ENCODE assay signal across 8 cellular contexts in genomic region chr21:43275461-43276060, GRCh38.
DNase-seq lines count a peak whose midpoint lies in the region; ATAC-seq and TF ChIP-seq lines count a peak whose summit lies in the region.
"Not testable (repeated sequence)": the region's sequence is repeated elsewhere in the genome, so short reads cannot be mapped to it uniquely, and the experiment has no call there.

No MANE protein-coding gene starts in this region.

- H3K4ac ChIP-seq in neuronal stem cell (ENCODE audit: low read length): not testable (repeated sequence)

- intact Hi-C loops in left ventricle myocardium inferior (cut with micrococcal nuclease): not testable (repeated sequence)

- peak overlapping the region; percentile 29 to 73 (median 64); a peak in 21 of 22 replicates for H3K4me2 ChIP-seq in BLaER1 treated with 17β-estradiol and CSF1 and Interleukin-3, amounts not matched to agents 10 nM and 100 nM
- not testable (repeated sequence) for H3K4me2 ChIP-seq in neuronal stem cell (ENCODE audit: insufficient read depth, low read length, poor library complexity, severe bottlenecking)

- H3K27ac ChIP-seq in BLaER1 treated with 17β-estradiol and CSF1 and Interleukin-3, amounts not matched to agents 10 nM and 100 nM; RWPE2 (ENCODE audit: poor library complexity, severe bottlenecking); left ventricle myocardium inferior (replicated peaks); neuronal stem cell (replicated peaks; ENCODE audit: low read length): not testable (repeated sequence)

- not testable (repeated sequence) for H4K8ac ChIP-seq in neuronal stem cell (ENCODE audit: low read depth, low read length)

- H2BK15ac ChIP-seq in neuronal stem cell (ENCODE audit: low read length): not testable (repeated sequence)

- peak overlapping the region; percentile 59 for H3K18ac ChIP-seq in neuronal stem cell (ENCODE audit: low read length)

- H2AFZ ChIP-seq in neuronal stem cell (ENCODE audit: low read length): not testable (repeated sequence)

- not testable (repeated sequence) for H3K9ac ChIP-seq in BLaER1 treated with 17β-estradiol and CSF1 and Interleukin-3, amounts not matched to agents 10 nM and 100 nM; neuronal stem cell (ENCODE audit: low read depth, low read length, poor library complexity)

- H3K36me3 ChIP-seq in BLaER1 treated with 17β-estradiol and CSF1 and Interleukin-3, amounts not matched to agents 10 nM and 100 nM; RWPE2 (ENCODE audit: low read depth); left ventricle myocardium inferior; neuronal stem cell (replicated peaks in 1 of 2; ENCODE audit: control insufficient read depth in 2 of 2, insufficient read depth in 2 of 2, low read length in 2 of 2): not testable (repeated sequence)

- peak; percentile 15 for DNase-seq in RWPE2 (ENCODE audit: low spot score)
- not testable (repeated sequence) for DNase-seq in activated naive CD8-positive, alpha-beta T cell treated with anti-CD3 and anti-CD28 coated beads, Interleukin-2, amount 10 ng/mL, durations not matched to agents 7 days and 5 days; neuronal stem cell (ENCODE audit: low spot score)
- peak in 2 of 3 experiments; percentile 14 to 27 for DNase-seq in effector memory CD8-positive, alpha-beta T cell
- peak; percentile 11 for DNase-seq in left ventricle myocardium inferior
- peak; percentile 62 for DNase-seq in middle frontal gyrus (ENCODE audit: extremely low spot score, low spot score)
- peak; percentile 21 for DNase-seq in superior temporal gyrus (ENCODE audit: extremely low spot score)

- peaks cover 25% of the 10 kb centered on the region for H3K27me3 Mint-ChIP-seq in activated naive CD8-positive, alpha-beta T cell treated with anti-CD3 and anti-CD28 coated beads, Interleukin-2, amount 10 ng/mL, durations not matched to agents 7 days and 5 days
- peaks cover 33 to 68% of the 10 kb centered on the region in 2 donors for H3K27me3 Mint-ChIP-seq in effector memory CD8-positive, alpha-beta T cell

- not testable (repeated sequence) for H3K9me3 Mint-ChIP-seq in activated naive CD8-positive, alpha-beta T cell treated with anti-CD3 and anti-CD28 coated beads, Interleukin-2, amount 10 ng/mL, durations not matched to agents 7 days and 5 days; effector memory CD8-positive, alpha-beta T cell

- not testable (repeated sequence) for H3K4me3 Mint-ChIP-seq in activated naive CD8-positive, alpha-beta T cell treated with anti-CD3 and anti-CD28 coated beads, Interleukin-2, amount 10 ng/mL, durations not matched to agents 7 days and 5 days; effector memory CD8-positive, alpha-beta T cell

- peaks cover 0 to 21% (median 0%) of the 10 kb centered on the region in 11 experiments; a peak in 2 of 22 replicates for H4K20me1 ChIP-seq in BLaER1 treated with 17β-estradiol and CSF1 and Interleukin-3, amounts not matched to agents 10 nM and 100 nM

- H2BK12ac ChIP-seq in neuronal stem cell (ENCODE audit: low read length): peak overlapping the region; percentile 76

- not testable (repeated sequence) for H3K23ac ChIP-seq in neuronal stem cell (ENCODE audit: low read depth, low read length, poor library complexity)

- peak overlapping the region; percentile 47 for H3K27ac Mint-ChIP-seq in activated naive CD8-positive, alpha-beta T cell treated with anti-CD3 and anti-CD28 coated beads, Interleukin-2, amount 10 ng/mL, durations not matched to agents 7 days and 5 days
- peak overlapping the region in 1 of 2 donors; percentile 85 for H3K27ac Mint-ChIP-seq in effector memory CD8-positive, alpha-beta T cell

- H3K4me1 ChIP-seq in BLaER1 treated with 17β-estradiol and CSF1 and Interleukin-3, amounts not matched to agents 10 nM and 100 nM: peaks cover 35 to 66% (median 59%) of the 10 kb centered on the region in 10 experiments
- not testable (repeated sequence) for H3K4me1 ChIP-seq in RWPE2 (ENCODE audit: insufficient read depth, poor library complexity, severe bottlenecking)
- H3K4me1 ChIP-seq in left ventricle myocardium inferior: peaks cover 16% of the 10 kb centered on the region
- peaks cover 5 to 24% of the 10 kb centered on the region in 2 donors for H3K4me1 ChIP-seq in neuronal stem cell (ENCODE audit: control insufficient read depth in 2 of 2, insufficient read depth in 1 of 2, low read depth in 1 of 2, low read length in 2 of 2)

- H3K9me3 ChIP-seq in BLaER1 treated with 17β-estradiol and CSF1 and Interleukin-3, amounts not matched to agents 10 nM and 100 nM (replicated peaks in 1 of 11); RWPE2 (ENCODE audit: severe bottlenecking); left ventricle myocardium inferior (replicated peaks); neuronal stem cell (replicated peaks in 1 of 2; ENCODE audit: control insufficient read depth in 2 of 2, insufficient read depth in 1 of 2, low read depth in 1 of 2, low read length in 2 of 2): not testable (repeated sequence)

- H3K14ac ChIP-seq in neuronal stem cell (ENCODE audit: low read length): peak overlapping the region; percentile 84

- not testable (repeated sequence) for TF ChIP-seq CTCF in RWPE2 (IDR thresholded peaks at IDR 0.05; ENCODE audit: poor library complexity, severe bottlenecking); left ventricle myocardium inferior (IDR thresholded peaks at IDR 0.05; ENCODE audit: borderline replicate concordance)

- not testable (repeated sequence) for H2BK5ac ChIP-seq in neuronal stem cell (ENCODE audit: low read length)

- H3K4me3 ChIP-seq in BLaER1 treated with 17β-estradiol and CSF1 and Interleukin-3, amounts not matched to agents 10 nM and 100 nM; RWPE2 (ENCODE audit: severe bottlenecking); left ventricle myocardium inferior; neuronal stem cell (ENCODE audit: low read length in 2 of 2): not testable (repeated sequence)

- ATAC-seq in RWPE2 (ENCODE audit: low read depth): not testable (repeated sequence)
- ATAC-seq in activated naive CD8-positive, alpha-beta T cell treated with anti-CD3 and anti-CD28 coated beads, Interleukin-2, amount 10 ng/mL, durations not matched to agents 7 days and 5 days (ENCODE audit: low read depth): peak; percentile 55
- peak; percentile 83 for ATAC-seq in effector memory CD8-positive, alpha-beta T cell (replicated peaks)

- POLR2A ChIA-PET in activated naive CD8-positive, alpha-beta T cell treated with anti-CD3 and anti-CD28 coated beads, Interleukin-2, amount 10 ng/mL, durations not matched to agents 7 days and 5 days (lab: Charles Lee): not testable (repeated sequence)

- H2BK120ac ChIP-seq in neuronal stem cell (ENCODE audit: low read depth, low read length): not testable (repeated sequence)

- peak overlapping the region; percentile 80 for H2AK5ac ChIP-seq in neuronal stem cell (ENCODE audit: low read depth, low read length)

- not testable (repeated sequence) for H3K27me3 ChIP-seq in BLaER1 treated with 17β-estradiol and CSF1 and Interleukin-3, amounts not matched to agents 10 nM and 100 nM; RWPE2 (ENCODE audit: insufficient read depth, poor library complexity, severe bottlenecking)
- H3K27me3 ChIP-seq in left ventricle myocardium inferior (ENCODE audit: low read depth) (peaks cover 72% of the 10 kb centered on the region), neuronal stem cell (ENCODE audit: control insufficient read depth in 3 of 3, insufficient read depth in 3 of 3, low read depth in 1 of 3, low read length in 3 of 3) (peaks cover 0 to 29% (median 2%) of the 10 kb centered on the region in 3 experiments)

- no CpG with 5 or more reads among the region's 6 CpGs for WGBS in neuronal stem cell (ENCODE audit: extremely low coverage in 2 of 2, insufficient read length in 2 of 2, insufficient replicate concordance in 1 of 2), 2 donors

- H3K36me3 Mint-ChIP-seq in activated naive CD8-positive, alpha-beta T cell treated with anti-CD3 and anti-CD28 coated beads, Interleukin-2, amount 10 ng/mL, durations not matched to agents 7 days and 5 days: not testable (repeated sequence)
- peaks cover 16% of the 10 kb centered on the region for H3K36me3 Mint-ChIP-seq in effector memory CD8-positive, alpha-beta T cell (ENCODE audit: insufficient read depth)

- not testable (repeated sequence) for H4K91ac ChIP-seq in neuronal stem cell (ENCODE audit: low read depth, low read length, poor library complexity)

- not testable (repeated sequence) for H3K4me1 Mint-ChIP-seq in activated naive CD8-positive, alpha-beta T cell treated with anti-CD3 and anti-CD28 coated beads, Interleukin-2, amount 10 ng/mL, durations not matched to agents 7 days and 5 days; effector memory CD8-positive, alpha-beta T cell (ENCODE audit: low read depth in 2 of 2)

- H3K79me1 ChIP-seq in neuronal stem cell (ENCODE audit: low read depth, low read length): not testable (repeated sequence)
